In genomic region chr10:44894691-44895090, GRCh38 we compare ENCODE assay signal across 20 cellular contexts. TPM values are rescaled to one million over a fixed set of nuclear protein-coding genes. Genes with fewer than 3 reads are reported as not detected.
DNase-seq lines count a peak whose midpoint lies in the region; ATAC-seq and TF ChIP-seq lines count a peak whose summit lies in the region.
"Had no signal": no experiment of that assay in that cellular context is flagged by ENCODE, and none has a peak within 500 bp of the region (broad histone marks: within the 10 kb centered on the region; RNA-seq: fewer than 3 reads in every experiment).

No MANE protein-coding gene starts in this region.

- H3K27ac ChIP-seq in BLaER1 (peak overlapping the region; percentile 68), Karpas-422 (ENCODE audit: low read length) (peak overlapping the region; percentile 86), MM.1S (ENCODE audit: low read length) (no peak overlapping the region)
- no peak overlapping the region for H3K27ac ChIP-seq in BLaER1 treated with 17β-estradiol and CSF1 and Interleukin-3, amounts not matched to agents 10 nM and 100 nM

- no peak for ATAC-seq in GM18870 (IDR thresholded peaks at IDR 0.05; ENCODE audit: unreplicated experiment)

- H3K4me1 ChIP-seq in BLaER1 (peaks cover 90% of the 10 kb centered on the region), Karpas-422 (ENCODE audit: low read length) (peaks cover 77% of the 10 kb centered on the region), MM.1S (ENCODE audit: low read length) (peaks cover 57% of the 10 kb centered on the region)
- H3K4me1 ChIP-seq in BLaER1 treated with 17β-estradiol and CSF1 and Interleukin-3, amounts not matched to agents 10 nM and 100 nM: peaks cover 3 to 91% (median 73%) of the 10 kb centered on the region in 10 experiments; a peak in 19 of 20 replicates
- H3K4me1 ChIP-seq: BE2C, Caco-2 had no signal

- H3K79me2 ChIP-seq in Karpas-422 (ENCODE audit: low read length) (no peaks in the 10 kb centered on the region), MM.1S (ENCODE audit: low read length) (no peaks in the 10 kb centered on the region)

- DNase-seq in Karpas-422 (no peak), myocyte (ENCODE audit: low read depth) (peak; percentile 62), MM.1S (no peak), NCI-H748 (lab: John Stamatoyannopoulos, UW; ENCODE audit: unreplicated experiment) (no peak), mucosa of gallbladder (ENCODE audit: low spot score) (no peak)
- DNase-seq: 8988T; ACHN; BE2C; C1 segment of cervical spinal cord; Caco-2; Calu3; CD4-positive, alpha-beta memory T cell; CD4-positive, CD25-positive, alpha-beta regulatory T cell; DMS79 treated with DMSO at 0.1 percent for 48 hours; GF-D8 had no signal

- peak overlapping the region; percentile 82 for H3K4me2 ChIP-seq in BLaER1
- H3K4me2 ChIP-seq in BLaER1 treated with 17β-estradiol and CSF1 and Interleukin-3, amounts not matched to agents 10 nM and 100 nM: peak overlapping the region in 9 of 11 experiments; percentile 35 to 89 (median 74); a peak in 18 of 22 replicates
- peak overlapping the region; percentile 53 for H3K4me2 ChIP-seq in Karpas-422 (ENCODE audit: low read depth, low read length, poor library complexity, severe bottlenecking)
- H3K4me2 ChIP-seq in MM.1S (ENCODE audit: low read depth, low read length): no peak overlapping the region

- no peak for TF ChIP-seq CTCF in MM.1S (IDR thresholded peaks at IDR 0.05; ENCODE audit: low read length)

- H2AFZ ChIP-seq in Karpas-422 (ENCODE audit: low read length) (no peak overlapping the region), MM.1S (ENCODE audit: low read length) (no peak overlapping the region)

- H3K9ac ChIP-seq in BLaER1: 0 out of 2 replicates have a peak overlapping the region, but pooled peaks have one; percentile 36
- H3K9ac ChIP-seq in BLaER1 treated with 17β-estradiol and CSF1 and Interleukin-3, amounts not matched to agents 10 nM and 100 nM: no peak overlapping the region
- H3K9ac ChIP-seq in Karpas-422 (ENCODE audit: low read length): peak overlapping the region; percentile 21; the same call in 1 of the 2 replicates
- H3K9ac ChIP-seq in MM.1S (ENCODE audit: low read length): no peak overlapping the region

- H3K9me3 ChIP-seq in BLaER1 (peaks cover 8% of the 10 kb centered on the region; the same call in 1 of the 2 replicates), Karpas-422 (ENCODE audit: low read length) (no peaks in the 10 kb centered on the region), MM.1S (replicated peaks; ENCODE audit: insufficient read depth, low read length) (no peaks in the 10 kb centered on the region)
- H3K9me3 ChIP-seq in BLaER1 treated with 17β-estradiol and CSF1 and Interleukin-3, amounts not matched to agents 10 nM and 100 nM (replicated peaks in 1 of 11): peaks cover 8 to 18% (median 11%) of the 10 kb centered on the region in 11 experiments; a peak in 18 of 22 replicates
- H3K9me3 ChIP-seq: BE2C had no signal

- H3F3A ChIP-seq in MM.1S (ENCODE audit: insufficient read depth, low read length): peaks cover 26% of the 10 kb centered on the region

- H3K27me3 ChIP-seq in BLaER1 (no peaks in the 10 kb centered on the region), Karpas-422 (ENCODE audit: low read length) (no peaks in the 10 kb centered on the region), MM.1S (replicated peaks; ENCODE audit: insufficient read depth, low read length) (no peaks in the 10 kb centered on the region)
- H3K27me3 ChIP-seq in BLaER1 treated with 17β-estradiol and CSF1 and Interleukin-3, amounts not matched to agents 10 nM and 100 nM: no peaks in the 10 kb centered on the region
- H3K27me3 ChIP-seq: BE2C had no signal

- H4K20me1 ChIP-seq in BLaER1 (no peaks in the 10 kb centered on the region), Karpas-422 (ENCODE audit: insufficient read depth, low read depth, low read length) (no peaks in the 10 kb centered on the region), MM.1S (ENCODE audit: insufficient read depth, low read length) (no peaks in the 10 kb centered on the region)
- no peaks in the 10 kb centered on the region for H4K20me1 ChIP-seq in BLaER1 treated with 17β-estradiol and CSF1 and Interleukin-3, amounts not matched to agents 10 nM and 100 nM

- H3K4me3 ChIP-seq in BLaER1 (0 out of 2 replicates have a peak overlapping the region, but pooled peaks have one; percentile 17), Karpas-422 (ENCODE audit: low read length) (peak overlapping the region; percentile 34; the same call in 1 of the 2 replicates), MM.1S (ENCODE audit: low read length) (no peak overlapping the region)
- H3K4me3 ChIP-seq in BLaER1 treated with 17β-estradiol and CSF1 and Interleukin-3, amounts not matched to agents 10 nM and 100 nM: no peak overlapping the region

- 0 out of 2 replicates have a peak, but pooled peaks cover 4% of the 10 kb centered on the region for H3K36me3 ChIP-seq in BLaER1
- H3K36me3 ChIP-seq in BLaER1 treated with 17β-estradiol and CSF1 and Interleukin-3, amounts not matched to agents 10 nM and 100 nM: no peaks in the 10 kb centered on the region
- H3K36me3 ChIP-seq in Karpas-422 (ENCODE audit: insufficient read depth, low read length): no peaks in the 10 kb centered on the region
- H3K36me3 ChIP-seq in MM.1S (replicated peaks; ENCODE audit: insufficient read depth, low read length): no peaks in the 10 kb centered on the region
- H3K36me3 ChIP-seq: BE2C had no signal

- H3K9me2 ChIP-seq in Karpas-422 (replicated peaks; ENCODE audit: insufficient read depth, low read length): no peaks in the 10 kb centered on the region
- H3K9me2 ChIP-seq in MM.1S (replicated peaks; ENCODE audit: insufficient read depth, low read length): no peaks in the 10 kb centered on the region

RNA-seq across cellular contexts. Expression of gene TMEM72, which starts 16.4 kb away (rescaled TPM):
- total RNA-seq in Karpas-422 (2014; rRNA removed; shearing (Covaris generic); ENCODE audit: low replicate concordance): not detected in 2 replicates
- 0.96 and 1.6 TPM in 2 replicates for total RNA-seq in myocyte
- 2.0 TPM for polyA plus RNA-seq in myocyte (2012)
- not detected for total RNA-seq in mucosa of gallbladder
- total RNA-seq: Caco-2; Calu3; CD4-positive, alpha-beta memory T cell; CD4-positive, CD25-positive, alpha-beta regulatory T cell had no signal
- polyA plus RNA-seq: AG04450; CD14-positive monocyte; CD4-positive, alpha-beta memory T cell; CD4-positive, CD25-positive, alpha-beta regulatory T cell had no signal

Comparison
In these comparisons a context has a peak if more than half of its experiments do, and no peak if none do; other contexts are left out.
1. H3K27ac ChIP-seq: peak in BLaER1 (single experiment) and Karpas-422 (single experiment); none in BLaER1 treated with 17β-estradiol and CSF1 and Interleukin-3, amounts not matched to agents 10 nM and 100 nM (0 of 11) and MM.1S (single experiment).
2. H3K4me3 ChIP-seq: peak in BLaER1 (single experiment) and Karpas-422 (single experiment); none in BLaER1 treated with 17β-estradiol and CSF1 and Interleukin-3, amounts not matched to agents 10 nM and 100 nM (0 of 10) and MM.1S (single experiment).
3. H3K9ac ChIP-seq: peak in BLaER1 (single experiment) and Karpas-422 (single experiment); none in BLaER1 treated with 17β-estradiol and CSF1 and Interleukin-3, amounts not matched to agents 10 nM and 100 nM (0 of 11) and MM.1S (single experiment).